In genomic region chr10:3095373-3096139, GRCh38 we compare ENCODE assay signal across 1 cellular context.
A peak's percentile ranks its signal among the peaks of the same experiment; 100 is the strongest.
TF ChIP-seq lines count a peak whose summit lies in the region.

No MANE protein-coding gene starts in this region.

TF ChIP-seq in IMR-90, 13 proteins besides CTCF, POLR2A, EP300 and RAD21 (continued from another document):
- TF ChIP-seq RFX5 (IDR thresholded peaks at IDR 0.05; ENCODE audit: low read depth, low read length) (no peak), MAZ (IDR thresholded peaks at IDR 0.05; ENCODE audit: borderline replicate concordance, low read depth, low read length) (no peak), NFE2L2 (IDR thresholded peaks at IDR 0.05; ENCODE audit: low read depth, low read length) (peak; percentile 96), MXI1 (IDR thresholded peaks at IDR 0.05; ENCODE audit: borderline replicate concordance, low read depth, low read length) (peak; percentile 52; the same call in 1 of the 2 replicates)
TF ChIP-seq in IMR-90: peak in this region for 6.
